ENCODE assay signal across 27 cellular contexts in genomic region chr6:39508513-39508912, GRCh38.
A peak's percentile ranks its signal among the peaks of the same experiment; 100 is the strongest.
DNase-seq lines count a peak whose midpoint lies in the region; ATAC-seq lines count a peak whose summit lies in the region.
"Had no signal": no experiment of that assay in that cellular context is flagged by ENCODE, and none has a peak within 500 bp of the region (broad histone marks: within the 10 kb centered on the region; RNA-seq: fewer than 3 reads in every experiment).

No MANE protein-coding gene starts in this region.

- no peak for ATAC-seq in GM18502 (IDR thresholded peaks at IDR 0.05; ENCODE audit: poor library complexity, unreplicated experiment)
- ATAC-seq: activated T-cell treated with anti-CD3 and anti-CD28 coated beads, Interleukin-2, amount 50 U/mL, for 4 hours; left ventricle myocardium superior; psoas muscle; sciatic nerve had no signal

- no peak overlapping the region for H4K91ac ChIP-seq in neuronal stem cell (ENCODE audit: low read depth, low read length, poor library complexity)

- no peaks in the 10 kb centered on the region for H3K27me3 ChIP-seq in neuronal stem cell (ENCODE audit: control insufficient read depth in 3 of 3, insufficient read depth in 3 of 3, low read depth in 1 of 3, low read length in 3 of 3)
- H3K27me3 ChIP-seq: MG63 had no signal

- H2AFZ ChIP-seq in neuronal stem cell (ENCODE audit: low read length), result peak overlapping the region; percentile 81

- intact Hi-C loops in activated naive CD4-positive, alpha-beta T cell treated with anti-CD3 and anti-CD28 coated beads for 36 hours (cut with micrococcal nuclease), result no loop called here

- H3K4me1 ChIP-seq in neuronal stem cell (ENCODE audit: control insufficient read depth in 2 of 2, insufficient read depth in 1 of 2, low read depth in 1 of 2, low read length in 2 of 2), result peaks cover 0 to 3% of the 10 kb centered on the region in 2 donors
- H3K4me1 ChIP-seq: psoas muscle had no signal

- no peak overlapping the region for H3K4me3 Mint-ChIP-seq in activated naive CD4-positive, alpha-beta T cell treated with anti-CD3 and anti-CD28 coated beads for 36 hours
- H3K4me3 Mint-ChIP-seq: activated T-cell treated with anti-CD3 and anti-CD28 coated beads, Interleukin-2, amount 50 U/mL, for 4 hours; stimulated activated naive CD8-positive, alpha-beta T cell treated with anti-CD3 and anti-CD28 coated beads, Interleukin-15, Interleukin-2, amounts not matched to agents 100 ng/mL and 50 ng/mL, for 24 hours had no signal

- CTCF ChIA-PET in activated naive CD4-positive, alpha-beta T cell treated with anti-CD3 and anti-CD28 coated beads for 36 hours (lab: Charles Lee), result no interaction called here

- no peak overlapping the region for H3K27ac ChIP-seq in neuronal stem cell (replicated peaks; ENCODE audit: low read length)
- H3K27ac ChIP-seq: coronary artery, psoas muscle, thoracic aorta had no signal

- no peak overlapping the region for H2BK120ac ChIP-seq in neuronal stem cell (ENCODE audit: low read depth, low read length)

- no peaks in the 10 kb centered on the region for H3K36me3 ChIP-seq in neuronal stem cell (replicated peaks in 1 of 2; ENCODE audit: control insufficient read depth in 2 of 2, insufficient read depth in 2 of 2, low read length in 2 of 2)
- H3K36me3 ChIP-seq: MG63, thoracic aorta had no signal

- H3K36me3 Mint-ChIP-seq in activated naive CD4-positive, alpha-beta T cell treated with anti-CD3 and anti-CD28 coated beads for 36 hours (ENCODE audit: low read depth), result no peaks in the 10 kb centered on the region

- H3K4ac ChIP-seq in neuronal stem cell (ENCODE audit: low read length), result no peak overlapping the region

- no peak overlapping the region for H3K9ac ChIP-seq in neuronal stem cell (ENCODE audit: low read depth, low read length, poor library complexity)

- peaks cover 14% of the 10 kb centered on the region for H3K27me3 Mint-ChIP-seq in activated naive CD4-positive, alpha-beta T cell treated with anti-CD3 and anti-CD28 coated beads for 36 hours (ENCODE audit: low read depth)

- no peak overlapping the region for H3K4me3 ChIP-seq in neuronal stem cell (ENCODE audit: low read length in 2 of 2)
- H3K4me3 ChIP-seq: coronary artery, MG63, psoas muscle, thoracic aorta had no signal

- no peak overlapping the region for H2BK5ac ChIP-seq in neuronal stem cell (ENCODE audit: low read length)

- no peak overlapping the region for H4K8ac ChIP-seq in neuronal stem cell (ENCODE audit: low read depth, low read length)

- no peak overlapping the region for H3K27ac Mint-ChIP-seq in activated naive CD4-positive, alpha-beta T cell treated with anti-CD3 and anti-CD28 coated beads for 36 hours
- H3K27ac Mint-ChIP-seq: stimulated activated naive CD8-positive, alpha-beta T cell treated with anti-CD3 and anti-CD28 coated beads, Interleukin-15, Interleukin-2, amounts not matched to agents 100 ng/mL and 50 ng/mL, for 24 hours had no signal

- no peaks in the 10 kb centered on the region for H3K9me3 ChIP-seq in neuronal stem cell (replicated peaks in 1 of 2; ENCODE audit: control insufficient read depth in 2 of 2, insufficient read depth in 1 of 2, low read depth in 1 of 2, low read length in 2 of 2)
- H3K9me3 ChIP-seq: MG63, psoas muscle, thoracic aorta had no signal

- no CpG with 5 or more reads among the region's 9 CpGs for WGBS in neuronal stem cell (ENCODE audit: extremely low coverage in 2 of 2, insufficient read length in 2 of 2, insufficient replicate concordance in 1 of 2), 2 donors

- H3K18ac ChIP-seq in neuronal stem cell (ENCODE audit: low read length), result no peak overlapping the region

- H3K79me1 ChIP-seq in neuronal stem cell (ENCODE audit: low read depth, low read length), result no peaks in the 10 kb centered on the region

- DNase-seq in NCI-H146 (lab: John Stamatoyannopoulos, UW), result peak; percentile 39
- DNase-seq in NCI-H146 treated with DMSO at 0.1 percent for 48 hours (lab: John Stamatoyannopoulos, UW; ENCODE audit: unreplicated experiment), result no peak
- DNase-seq in NCI-H345 (lab: John Stamatoyannopoulos, UW), result peak; percentile 72
- DNase-seq in SW480 (ENCODE audit: low spot score), result peak; percentile 66
- peak; percentile 21 for DNase-seq in neuronal stem cell (ENCODE audit: low spot score)
- DNase-seq in activated naive CD4-positive, alpha-beta T cell treated with anti-CD3 and anti-CD28 coated beads for 36 hours, result no peak
- DNase-seq in activated T-cell treated with anti-CD3 and anti-CD28 coated beads for 4 hours, result no peak
- DNase-seq: activated T-cell treated with anti-CD3 and anti-CD28 coated beads, Interleukin-2, amount 50 U/mL, for 4 hours; effector memory CD4-positive, alpha-beta T cell; foreskin fibroblast; head of caudate nucleus; KG1; kidney; left ventricle myocardium superior; MG63; NCI-H1105 treated with DMSO at 0.1 percent for 48 hours; NCI-H2171 treated with DMSO at 0.1 percent for 48 hours; NCI-H526 treated with DMSO at 0.1 percent for 48 hours; occipital lobe; psoas muscle; stimulated activated CD8-positive, alpha-beta memory T cell treated with anti-CD3 and anti-CD28 coated beads, Interleukin-4, amount 100 ng/mL, for 48 hours; SW 1271 had no signal

- H2BK15ac ChIP-seq in neuronal stem cell (ENCODE audit: low read length), result no peak overlapping the region

- H3K4me2 ChIP-seq in neuronal stem cell (ENCODE audit: insufficient read depth, low read length, poor library complexity, severe bottlenecking), result peak overlapping the region; percentile 14

- no peak overlapping the region for H2AK5ac ChIP-seq in neuronal stem cell (ENCODE audit: low read depth, low read length)

- H3K23ac ChIP-seq in neuronal stem cell (ENCODE audit: low read depth, low read length, poor library complexity), result no peak overlapping the region

- no peak overlapping the region for H2BK12ac ChIP-seq in neuronal stem cell (ENCODE audit: low read length)

- no peak overlapping the region for H3K14ac ChIP-seq in neuronal stem cell (ENCODE audit: low read length)

- no peaks in the 10 kb centered on the region for H3K4me1 Mint-ChIP-seq in activated naive CD4-positive, alpha-beta T cell treated with anti-CD3 and anti-CD28 coated beads for 36 hours (ENCODE audit: low read depth)

- peaks cover 8% of the 10 kb centered on the region for H3K9me3 Mint-ChIP-seq in activated naive CD4-positive, alpha-beta T cell treated with anti-CD3 and anti-CD28 coated beads for 36 hours
- H3K9me3 Mint-ChIP-seq: activated T-cell treated with anti-CD3 and anti-CD28 coated beads, Interleukin-2, amount 50 U/mL, for 4 hours had no signal

Comparison
In these comparisons a context has a peak if more than half of its experiments do, and no peak if none do; other contexts are left out.
1. DNase-seq: peak in NCI-H146 (single experiment), NCI-H345 (single experiment), SW480 (single experiment) and neuronal stem cell (single experiment); none in NCI-H146 treated with DMSO at 0.1 percent for 48 hours (single experiment), activated naive CD4-positive, alpha-beta T cell treated with anti-CD3 and anti-CD28 coated beads for 36 hours (single experiment) and activated T-cell treated with anti-CD3 and anti-CD28 coated beads for 4 hours (single experiment).